ENCODE assay signal across 11 cellular contexts in genomic region chr13:83065136-83065535, GRCh38.
DNase-seq lines count a peak whose midpoint lies in the region; ATAC-seq and TF ChIP-seq lines count a peak whose summit lies in the region.
"Had no signal": no experiment of that assay in that cellular context is flagged by ENCODE, and none has a peak within 500 bp of the region (broad histone marks: within the 10 kb centered on the region; RNA-seq: fewer than 3 reads in every experiment).

No MANE protein-coding gene starts in this region.

- intact Hi-C loops in posterior vena cava (cut with DNase I): no loop called here

- H3K4me3 ChIP-seq in fibroblast of villous mesenchyme (ENCODE audit: low read depth, low read length): no peak overlapping the region

- peak; percentile 14 for DNase-seq in AG20443 (ENCODE audit: low spot score)
- peak; percentile 29 for DNase-seq in NCI-H69 (lab: John Stamatoyannopoulos, UW)
- peak; percentile 13 for DNase-seq in fibroblast of villous mesenchyme (ENCODE audit: low read depth)
- peak; percentile 78 for DNase-seq in posterior vena cava (ENCODE audit: low spot score)
- DNase-seq in NCI-H1436 (lab: John Stamatoyannopoulos, UW): no peak
- no peak for DNase-seq in NCI-H748 (lab: John Stamatoyannopoulos, UW; ENCODE audit: unreplicated experiment)
- DNase-seq: activated B cell treated with CpG ODN at 0.5 μM for 24 hours; CD4-positive, alpha-beta memory T cell; NCI-H2081 treated with DMSO at 0.1 percent for 48 hours had no signal

- no peak for ATAC-seq in GM21528 (IDR thresholded peaks at IDR 0.05; ENCODE audit: low FRiP score, unreplicated experiment)
- no peak for ATAC-seq in HG03432 (IDR thresholded peaks at IDR 0.05; ENCODE audit: unreplicated experiment)

- TF ChIP-seq CTCF in fibroblast of villous mesenchyme (IDR thresholded peaks at IDR 0.05; ENCODE audit: insufficient read depth, low read depth, low read length): no peak

Comparison
In these comparisons a context has a peak if more than half of its experiments do, and no peak if none do; other contexts are left out.
1. DNase-seq: peak in AG20443 (single experiment), NCI-H69 (single experiment), fibroblast of villous mesenchyme (single experiment) and posterior vena cava (single experiment); none in NCI-H1436 (single experiment) and NCI-H748 (single experiment).